Comparison of ENCODE assay signal across 1 cellular context in genomic region chr6:2842139-2842552, GRCh38.
TF ChIP-seq lines count a peak whose summit lies in the region.

No MANE protein-coding gene starts in this region.

TF ChIP-seq in HCT116, 20 proteins besides CTCF, POLR2A, EP300 and RAD21 (continued from another document):
- TF ChIP-seq REST (IDR thresholded peaks at IDR 0.05; ENCODE audit: low read depth) = no peak
- no peak for TF ChIP-seq ZBTB33 (IDR thresholded peaks at IDR 0.05; ENCODE audit: extremely low read depth, insufficient replicate concordance, low read length)
- no peak for TF ChIP-seq CEBPB (IDR thresholded peaks at IDR 0.05; ENCODE audit: low read depth)
